In the genomic region with DNA sequence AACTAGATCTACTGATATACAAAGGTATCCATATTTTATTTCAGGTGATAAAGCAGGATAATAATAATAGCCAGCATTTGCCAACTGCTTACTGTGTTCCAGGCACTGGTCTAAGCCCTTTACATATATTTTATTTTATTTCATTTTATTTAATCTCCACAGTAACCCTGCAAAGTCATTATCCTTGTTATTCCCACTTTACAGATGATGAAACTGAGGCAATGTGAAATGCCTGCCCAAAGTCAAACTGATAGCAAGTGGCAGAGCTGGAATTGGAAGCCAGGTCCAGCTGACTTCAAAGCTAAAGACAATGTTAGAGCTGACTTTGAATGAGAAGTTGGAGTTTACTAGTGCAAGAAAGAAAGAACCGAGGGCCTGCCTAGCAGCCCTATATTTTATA, we compare ENCODE assay signal across 28 cellular contexts. TPM values are rescaled to one million over a fixed set of nuclear protein-coding genes. Genes with fewer than 3 reads are reported as not detected.
"Had no signal": no experiment of that assay in that cellular context is flagged by ENCODE, and none has a peak within 500 bp of the region (broad histone marks: within the 10 kb centered on the region; RNA-seq: fewer than 3 reads in every experiment).

No MANE protein-coding gene starts in this region.

- H3K27ac ChIP-seq: stomach, suprapubic skin, testis, thoracic aorta, thyroid gland, tibial artery, tibial nerve, transverse colon, upper lobe of left lung, upper lobe of right lung, uterus, vagina had no signal

- H3K4me1 ChIP-seq: stomach, suprapubic skin, testis, thyroid gland, tibial artery, tibial nerve, upper lobe of left lung, upper lobe of right lung, uterus, vagina had no signal

- H3K27me3 ChIP-seq: testis, thyroid gland, transverse colon, upper lobe of left lung, upper lobe of right lung, uterus, vagina had no signal

- H3K9me3 ChIP-seq: stomach, suprapubic skin, testis, thoracic aorta, thyroid gland, tibial artery, tibial nerve, transverse colon, upper lobe of left lung, upper lobe of right lung, uterus, vagina had no signal

- ATAC-seq: stimulated activated effector memory CD8-positive, alpha-beta T cell treated with anti-CD3 and anti-CD28 coated beads, Interleukin-12 subunit alpha, Interleukin-12 subunit beta, amount 100 ng/mL, for 72 hours; stimulated activated memory B cell treated with anti-CD40 and anti-IgM and Interleukin-4, amounts not matched to agents 10 μg/mL and 1 μg/mL and 100 μg/mL, for 72 hours; stimulated activated naive B cell treated with anti-CD40 and anti-IgM and Interleukin-4, amounts not matched to agents 10 μg/mL and 1 μg/mL and 100 μg/mL, for 72 hours; stimulated activated naive CD8-positive, alpha-beta T cell treated with anti-CD3 and anti-CD28 coated beads, Interleukin-15, amount 100 ng/mL, for 72 hours; stimulated activated naive CD8-positive, alpha-beta T cell treated with anti-CD3 and anti-CD28 coated beads, Interleukin-15, Interleukin-2, amounts not matched to agents 100 U/mL and 50 U/mL, for 24 hours; upper lobe of right lung had no signal

- DNase-seq: stimulated activated CD4-positive, alpha-beta T cell treated with anti-CD3 and anti-CD28 coated beads, Interleukin-2, amount 100 ng/mL, for 48 hours; stimulated activated CD4-positive, alpha-beta T cell treated with anti-CD3 and anti-CD28 coated beads, Interleukin-4, amount 100 ng/mL, for 1 hour; stimulated activated CD4-positive, alpha-beta T cell treated with anti-CD3 and anti-CD28 coated beads, Interleukin-4, amount 100 ng/mL, for 24 hours; stimulated activated CD4-positive, alpha-beta T cell treated with anti-CD3 and anti-CD28 coated beads, Interleukin-4, amount 100 ng/mL, for 4 hours; stimulated activated CD8-positive, alpha-beta memory T cell treated with anti-CD3 and anti-CD28 coated beads, Interleukin-4, amount 100 ng/mL, for 48 hours; stimulated activated naive B cell treated with anti-CD40 and anti-IgM and Interleukin-4, amounts not matched to agents 10 μg/mL and 1 μg/mL and 100 μg/mL, for 72 hours; stimulated activated naive CD4-positive, alpha-beta T cell; stimulated activated naive CD4-positive, alpha-beta T cell treated with Interleukin-2 at 50 U/mL for 16 hours; stimulated activated naive CD8-positive, alpha-beta T cell treated with anti-CD3 and anti-CD28 coated beads, Interleukin-15, amount 100 ng/mL, for 72 hours; stimulated activated naive CD8-positive, alpha-beta T cell treated with anti-CD3 and anti-CD28 coated beads, Interleukin-15, Interleukin-2, amounts not matched to agents 100 U/mL and 50 U/mL, for 24 hours; stomach; substantia nigra; testis; thyroid gland; tibial artery; transverse colon; trophoblast cell; upper lobe of left lung; upper lobe of right lung; uterus had no signal

- H3K36me3 ChIP-seq: stomach, suprapubic skin, thoracic aorta, thyroid gland, tibial artery, tibial nerve, transverse colon, upper lobe of left lung, upper lobe of right lung, uterus, vagina had no signal

- FAIRE-seq: urothelium cell line had no signal

- H3K4me3 ChIP-seq: stomach, suprapubic skin, testis, thoracic aorta, thyroid gland, tibial artery, tibial nerve, transverse colon, upper lobe of left lung, upper lobe of right lung, uterus, vagina had no signal

RNA-seq across cellular contexts. Expression of a gene that starts 24.8 kb away (rescaled TPM):
- total RNA-seq: subcutaneous adipose tissue, suprapubic skin, thoracic aorta, thyroid gland, upper lobe of right lung, vagina had no signal
